In the genomic region with DNA sequence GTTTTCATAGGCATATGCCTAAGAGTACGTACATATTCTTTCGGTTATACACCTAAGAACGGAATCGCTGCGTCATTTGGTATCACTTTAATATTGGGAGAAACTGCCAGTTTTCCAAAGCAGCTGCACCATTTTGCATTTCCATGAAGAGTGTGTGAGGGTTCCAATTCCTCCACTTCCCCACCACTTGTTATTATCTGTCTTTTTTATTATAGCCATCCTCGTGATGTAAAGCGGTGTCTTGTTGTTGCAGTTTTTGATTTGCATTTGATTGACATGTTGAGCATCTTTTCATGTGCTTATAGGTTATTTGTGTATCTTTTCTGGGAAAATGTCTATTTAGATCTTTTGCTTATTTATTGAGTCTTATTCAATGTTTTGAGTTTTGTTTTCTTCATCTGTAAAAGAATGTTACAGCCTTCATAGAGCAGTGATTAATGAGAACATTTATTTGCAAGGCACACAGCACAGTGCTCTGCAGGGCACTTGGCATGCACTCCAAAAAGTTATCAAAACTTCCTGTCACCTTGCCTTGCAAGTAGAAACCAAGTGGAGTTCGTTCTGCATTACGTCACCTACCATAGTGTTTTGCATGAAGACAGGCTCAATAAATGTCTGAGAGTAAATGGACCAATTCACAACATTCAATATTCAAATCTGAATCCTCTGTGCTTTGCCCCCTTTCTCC, we compare ENCODE assay signal across 1 cellular context.
TF ChIP-seq lines count a peak whose summit lies in the region.

No MANE protein-coding gene starts in this region.

TF ChIP-seq in HCT116, 20 proteins besides CTCF, POLR2A, EP300 and RAD21 (continued from another document):
- no peak for TF ChIP-seq POLR2AphosphoS5 (IDR thresholded peaks at IDR 0.05; ENCODE audit: low read depth, low read length)
- no peak for TF ChIP-seq EZH2phosphoT487 (IDR thresholded peaks at IDR 0.05; ENCODE audit: borderline replicate concordance)
- TF ChIP-seq SP1 (IDR thresholded peaks at IDR 0.05; ENCODE audit: low read depth): no peak
- no peak for TF ChIP-seq EZH2 (IDR thresholded peaks at IDR 0.05)
- TF ChIP-seq, protein P1, sequence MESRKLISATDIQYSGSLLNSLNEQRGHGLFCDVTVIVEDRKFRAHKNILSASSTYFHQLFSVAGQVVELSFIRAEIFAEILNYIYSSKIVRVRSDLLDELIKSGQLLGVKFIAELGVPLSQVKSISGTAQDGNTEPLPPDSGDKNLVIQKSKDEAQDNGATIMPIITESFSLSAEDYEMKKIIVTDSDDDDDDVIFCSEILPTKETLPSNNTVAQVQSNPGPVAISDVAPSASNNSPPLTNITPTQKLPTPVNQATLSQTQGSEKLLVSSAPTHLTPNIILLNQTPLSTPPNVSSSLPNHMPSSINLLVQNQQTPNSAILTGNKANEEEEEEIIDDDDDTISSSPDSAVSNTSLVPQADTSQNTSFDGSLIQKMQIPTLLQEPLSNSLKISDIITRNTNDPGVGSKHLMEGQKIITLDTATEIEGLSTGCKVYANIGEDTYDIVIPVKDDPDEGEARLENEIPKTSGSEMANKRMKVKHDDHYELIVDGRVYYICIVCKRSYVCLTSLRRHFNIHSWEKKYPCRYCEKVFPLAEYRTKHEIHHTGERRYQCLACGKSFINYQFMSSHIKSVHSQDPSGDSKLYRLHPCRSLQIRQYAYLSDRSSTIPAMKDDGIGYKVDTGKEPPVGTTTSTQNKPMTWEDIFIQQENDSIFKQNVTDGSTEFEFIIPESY (IDR thresholded peaks at IDR 0.05; ENCODE audit: extremely low read depth, insufficient replicate concordance, low read length): no peak
- no peak for TF ChIP-seq TCF7L2 (IDR thresholded peaks at IDR 0.05; ENCODE audit: borderline replicate concordance, extremely low read depth, insufficient read depth, insufficient read length)
- TF ChIP-seq FOSL1 (IDR thresholded peaks at IDR 0.05; ENCODE audit: low read depth): no peak
- TF ChIP-seq EGR1 (IDR thresholded peaks at IDR 0.05; ENCODE audit: low read depth): no peak
- TF ChIP-seq CBX3 (IDR thresholded peaks at IDR 0.05; ENCODE audit: low read depth): no peak
- TF ChIP-seq, protein P2, sequence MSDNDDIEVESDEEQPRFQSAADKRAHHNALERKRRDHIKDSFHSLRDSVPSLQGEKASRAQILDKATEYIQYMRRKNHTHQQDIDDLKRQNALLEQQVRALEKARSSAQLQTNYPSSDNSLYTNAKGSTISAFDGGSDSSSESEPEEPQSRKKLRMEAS (IDR thresholded peaks at IDR 0.05): no peak
- TF ChIP-seq YY1 (IDR thresholded peaks at IDR 0.05; ENCODE audit: extremely low read depth, insufficient replicate concordance, low read depth, low read length): no peak
- no peak for TF ChIP-seq SRF (IDR thresholded peaks at IDR 0.05; ENCODE audit: low read depth)
- TF ChIP-seq JUND (IDR thresholded peaks at IDR 0.05): no peak
- TF ChIP-seq, protein P3, sequence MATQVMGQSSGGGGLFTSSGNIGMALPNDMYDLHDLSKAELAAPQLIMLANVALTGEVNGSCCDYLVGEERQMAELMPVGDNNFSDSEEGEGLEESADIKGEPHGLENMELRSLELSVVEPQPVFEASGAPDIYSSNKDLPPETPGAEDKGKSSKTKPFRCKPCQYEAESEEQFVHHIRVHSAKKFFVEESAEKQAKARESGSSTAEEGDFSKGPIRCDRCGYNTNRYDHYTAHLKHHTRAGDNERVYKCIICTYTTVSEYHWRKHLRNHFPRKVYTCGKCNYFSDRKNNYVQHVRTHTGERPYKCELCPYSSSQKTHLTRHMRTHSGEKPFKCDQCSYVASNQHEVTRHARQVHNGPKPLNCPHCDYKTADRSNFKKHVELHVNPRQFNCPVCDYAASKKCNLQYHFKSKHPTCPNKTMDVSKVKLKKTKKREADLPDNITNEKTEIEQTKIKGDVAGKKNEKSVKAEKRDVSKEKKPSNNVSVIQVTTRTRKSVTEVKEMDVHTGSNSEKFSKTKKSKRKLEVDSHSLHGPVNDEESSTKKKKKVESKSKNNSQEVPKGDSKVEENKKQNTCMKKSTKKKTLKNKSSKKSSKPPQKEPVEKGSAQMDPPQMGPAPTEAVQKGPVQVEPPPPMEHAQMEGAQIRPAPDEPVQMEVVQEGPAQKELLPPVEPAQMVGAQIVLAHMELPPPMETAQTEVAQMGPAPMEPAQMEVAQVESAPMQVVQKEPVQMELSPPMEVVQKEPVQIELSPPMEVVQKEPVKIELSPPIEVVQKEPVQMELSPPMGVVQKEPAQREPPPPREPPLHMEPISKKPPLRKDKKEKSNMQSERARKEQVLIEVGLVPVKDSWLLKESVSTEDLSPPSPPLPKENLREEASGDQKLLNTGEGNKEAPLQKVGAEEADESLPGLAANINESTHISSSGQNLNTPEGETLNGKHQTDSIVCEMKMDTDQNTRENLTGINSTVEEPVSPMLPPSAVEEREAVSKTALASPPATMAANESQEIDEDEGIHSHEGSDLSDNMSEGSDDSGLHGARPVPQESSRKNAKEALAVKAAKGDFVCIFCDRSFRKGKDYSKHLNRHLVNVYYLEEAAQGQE (IDR thresholded peaks at IDR 0.05; ENCODE audit: low read depth): no peak
